14 cellular contexts compared by ENCODE assay signal in the genomic region with DNA sequence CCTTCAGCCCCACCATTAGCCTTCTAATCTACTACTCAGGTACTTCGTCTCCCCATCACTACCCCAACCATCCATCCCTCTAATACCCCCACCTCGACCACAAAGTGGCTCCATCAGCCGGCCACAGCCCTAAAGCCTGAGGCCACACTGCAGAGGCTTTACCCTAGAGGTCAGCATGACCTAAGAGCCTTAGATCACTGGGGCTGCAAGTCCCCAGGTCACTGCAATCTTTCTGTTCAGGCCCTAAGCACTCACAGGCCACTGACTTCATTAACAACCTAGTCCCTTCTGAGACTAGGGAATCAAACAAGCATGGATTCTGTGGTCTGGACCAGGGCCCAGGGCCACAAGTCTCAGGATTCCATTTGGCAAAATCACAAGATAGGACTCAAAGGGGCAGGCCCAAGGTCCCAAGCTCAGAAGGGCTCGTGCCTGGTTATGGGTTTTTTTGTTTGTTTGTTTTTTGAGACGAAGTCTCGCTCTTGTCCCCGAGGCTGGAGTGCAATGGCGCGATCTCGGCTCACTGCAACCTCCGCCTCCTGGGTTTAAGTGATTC. TPM values are rescaled to one million over a fixed set of nuclear protein-coding genes. Genes with fewer than 3 reads are reported as not detected.
A peak's percentile ranks its signal among the peaks of the same experiment; 100 is the strongest.
DNase-seq lines count a peak whose midpoint lies in the region; ATAC-seq and TF ChIP-seq lines count a peak whose summit lies in the region.
"Had no signal": no experiment of that assay in that cellular context is flagged by ENCODE, and none has a peak within 500 bp of the region (broad histone marks: within the 10 kb centered on the region; RNA-seq: fewer than 3 reads in every experiment).

No MANE protein-coding gene starts in this region.

- peaks cover 3% of the 10 kb centered on the region for H3K9me3 Mint-ChIP-seq in Caco-2 (ENCODE audit: unreplicated experiment)
- H3K9me3 Mint-ChIP-seq in activated T-helper 1 cell treated with anti-CD3 and anti-CD28 coated beads, Interleukin-12 subunit alpha, Interleukin-12 subunit beta, Interleukin-2, Interleukin-4 antibody, amounts not matched to agents 30 ng/mL and 10 ng/mL and 1 ng/mL, durations not matched to agents 14 hours and 24 hours and 36 hours, result no peaks in the 10 kb centered on the region

- POLR2A ChIA-PET in Caco-2 (lab: Charles Lee), result no interaction called here

- peak overlapping the region; percentile 55 for H3K4me3 Mint-ChIP-seq in T-helper 17 cell
- no peak overlapping the region for H3K4me3 Mint-ChIP-seq in Caco-2 (ENCODE audit: unreplicated experiment)
- no peak overlapping the region for H3K4me3 Mint-ChIP-seq in activated T-helper 1 cell treated with anti-CD3 and anti-CD28 coated beads, Interleukin-12 subunit alpha, Interleukin-12 subunit beta, Interleukin-2, Interleukin-4 antibody, amounts not matched to agents 30 ng/mL and 10 ng/mL and 1 ng/mL, durations not matched to agents 14 hours and 24 hours and 36 hours
- H3K4me3 Mint-ChIP-seq: B cell had no signal

- intact Hi-C loops in Caco-2 (cut with micrococcal nuclease; ENCODE audit: unreplicated experiment), result no loop called here
- intact Hi-C loops in activated T-helper 1 cell treated with anti-CD3 and anti-CD28 coated beads, Interleukin-12 subunit alpha, Interleukin-12 subunit beta, Interleukin-2, Interleukin-4 antibody, amounts not matched to agents 30 ng/mL and 10 ng/mL and 1 ng/mL, durations not matched to agents 14 hours and 24 hours and 36 hours (cut with micrococcal nuclease), result no loop called here

- CTCF ChIA-PET in Caco-2 (lab: Charles Lee), result no interaction called here

- no peak for ATAC-seq in T-helper 17 cell
- ATAC-seq in HG03520 (IDR thresholded peaks at IDR 0.05; ENCODE audit: unreplicated experiment), result no peak
- ATAC-seq in HG03571 (IDR thresholded peaks at IDR 0.05; ENCODE audit: unreplicated experiment), result no peak

- peak; percentile 72 for DNase-seq in A172 (ENCODE audit: low spot score)
- no peak for DNase-seq in GM10266 (ENCODE audit: extremely low spot score)
- no peak for DNase-seq in T-helper 17 cell
- DNase-seq in iris pigment epithelial cell (ENCODE audit: low read depth), result peak; percentile 86
- no peak for DNase-seq in Caco-2
- DNase-seq in activated T-helper 1 cell treated with anti-CD3 and anti-CD28 coated beads, Interleukin-12 subunit alpha, Interleukin-12 subunit beta, Interleukin-2, Interleukin-4 antibody, amounts not matched to agents 30 ng/mL and 10 ng/mL and 1 ng/mL, durations not matched to agents 14 hours and 24 hours and 36 hours (ENCODE audit: low spot score), result no peak
- DNase-seq: activated CD4-positive, alpha-beta T cell treated with anti-CD3 and anti-CD28 coated beads for 4 hours; activated naive CD4-positive, alpha-beta T cell treated with anti-CD3 and anti-CD28 coated beads, Interleukin-2, amount 50 U/mL, for 16 hours; NCI-H2171 treated with DMSO at 0.1 percent for 48 hours; SHP77 treated with DMSO at 0.1 percent for 48 hours had no signal

- H3K4me1 Mint-ChIP-seq in T-helper 17 cell (peaks cover 19% of the 10 kb centered on the region), Caco-2 (ENCODE audit: low read depth, unreplicated experiment) (peaks cover 12% of the 10 kb centered on the region)
- peaks cover 6% of the 10 kb centered on the region for H3K4me1 Mint-ChIP-seq in activated T-helper 1 cell treated with anti-CD3 and anti-CD28 coated beads, Interleukin-12 subunit alpha, Interleukin-12 subunit beta, Interleukin-2, Interleukin-4 antibody, amounts not matched to agents 30 ng/mL and 10 ng/mL and 1 ng/mL, durations not matched to agents 14 hours and 24 hours and 36 hours (ENCODE audit: low read depth)
- H3K4me1 Mint-ChIP-seq: B cell had no signal

- H3K27me3 ChIP-seq in Caco-2 (replicated peaks; ENCODE audit: control insufficient read depth, insufficient read depth, low read length), result no peaks in the 10 kb centered on the region
- H3K27me3 ChIP-seq: suprapubic skin had no signal

- peak overlapping the region; percentile 96 for H3K27ac Mint-ChIP-seq in T-helper 17 cell
- H3K27ac Mint-ChIP-seq in Caco-2 (ENCODE audit: unreplicated experiment), result no peak overlapping the region
- no peak overlapping the region for H3K27ac Mint-ChIP-seq in activated T-helper 1 cell treated with anti-CD3 and anti-CD28 coated beads, Interleukin-12 subunit alpha, Interleukin-12 subunit beta, Interleukin-2, Interleukin-4 antibody, amounts not matched to agents 30 ng/mL and 10 ng/mL and 1 ng/mL, durations not matched to agents 14 hours and 24 hours and 36 hours
- H3K27ac Mint-ChIP-seq: B cell had no signal

- TF ChIP-seq CTCF in GM10266 (IDR thresholded peaks at IDR 0.05; ENCODE audit: control insufficient read depth, insufficient read depth, low read depth, missing control alignments) (peak; percentile 3), Caco-2 (IDR thresholded peaks at IDR 0.05; ENCODE audit: insufficient read depth in 1 of 2, low read depth in 1 of 2, low read length in 1 of 2, severe bottlenecking in 1 of 2, unreplicated experiment in 1 of 2) (no peak)

- no peaks in the 10 kb centered on the region for H3K36me3 Mint-ChIP-seq in T-helper 17 cell (ENCODE audit: low read depth)
- H3K36me3 Mint-ChIP-seq in Caco-2 (ENCODE audit: insufficient read depth, unreplicated experiment), result no peaks in the 10 kb centered on the region
- no peaks in the 10 kb centered on the region for H3K36me3 Mint-ChIP-seq in activated T-helper 1 cell treated with anti-CD3 and anti-CD28 coated beads, Interleukin-12 subunit alpha, Interleukin-12 subunit beta, Interleukin-2, Interleukin-4 antibody, amounts not matched to agents 30 ng/mL and 10 ng/mL and 1 ng/mL, durations not matched to agents 14 hours and 24 hours and 36 hours (ENCODE audit: low read depth)

- H3K9me3 ChIP-seq in T-helper 17 cell (ENCODE audit: control insufficient read depth, low read length, poor library complexity, severe bottlenecking) (no peaks in the 10 kb centered on the region), Caco-2 (peaks cover 4% of the 10 kb centered on the region)
- H3K9me3 ChIP-seq: suprapubic skin had no signal

- H3K36me3 ChIP-seq in Caco-2 (ENCODE audit: control insufficient read depth, insufficient read depth, low read length), result no peaks in the 10 kb centered on the region
- H3K36me3 ChIP-seq: suprapubic skin had no signal

- BruUV-seq in Caco-2 (replicated peaks; lab: Mats Ljungman, UMichigan), result no TSS peak

- no peaks in the 10 kb centered on the region for H3K27me3 Mint-ChIP-seq in T-helper 17 cell
- no peaks in the 10 kb centered on the region for H3K27me3 Mint-ChIP-seq in Caco-2 (ENCODE audit: insufficient read depth, unreplicated experiment)
- H3K27me3 Mint-ChIP-seq in activated T-helper 1 cell treated with anti-CD3 and anti-CD28 coated beads, Interleukin-12 subunit alpha, Interleukin-12 subunit beta, Interleukin-2, Interleukin-4 antibody, amounts not matched to agents 30 ng/mL and 10 ng/mL and 1 ng/mL, durations not matched to agents 14 hours and 24 hours and 36 hours (ENCODE audit: insufficient read depth), result peaks cover 12% of the 10 kb centered on the region

- H3K4me3 ChIP-seq in Caco-2 (ENCODE audit: low read depth, low read length), result no peak overlapping the region
- H3K4me3 ChIP-seq: suprapubic skin had no signal

- peaks cover 5% of the 10 kb centered on the region; the same call in 1 of the 2 replicates for H3K4me1 ChIP-seq in Caco-2
- H3K4me1 ChIP-seq: suprapubic skin had no signal

RNA-seq across cellular contexts. Expression of gene PKDCC, which starts 37.0 kb away (rescaled TPM):
- total RNA-seq in A172 (2014; rRNA removed; shearing (Covaris generic)), result 4.8 and 6.4 TPM in 2 replicates
- total RNA-seq in T-helper 17 cell, result 1 to 10 TPM in 1 of 2 donors, under 1 TPM in 1; 0.87 to 1.2 TPM
- total RNA-seq in Caco-2 (2022), result 322 and 339 TPM in 2 replicates
- not detected in 2 replicates for total RNA-seq in activated T-helper 1 cell treated with anti-CD3 and anti-CD28 coated beads, Interleukin-12 subunit alpha, Interleukin-12 subunit beta, Interleukin-2, Interleukin-4 antibody, amounts not matched to agents 30 ng/mL and 10 ng/mL and 1 ng/mL, durations not matched to agents 14 hours and 24 hours and 36 hours

Comparison
In these comparisons a context has a peak if more than half of its experiments do, and no peak if none do; other contexts are left out.
1. DNase-seq: peak in A172 (single experiment) and iris pigment epithelial cell (single experiment); none in GM10266 (single experiment), T-helper 17 cell (0 of 3), Caco-2 (0 of 2) and activated T-helper 1 cell treated with anti-CD3 and anti-CD28 coated beads, Interleukin-12 subunit alpha, Interleukin-12 subunit beta, Interleukin-2, Interleukin-4 antibody, amounts not matched to agents 30 ng/mL and 10 ng/mL and 1 ng/mL, durations not matched to agents 14 hours and 24 hours and 36 hours (single experiment).
2. RNA of gene PKDCC, which starts 37.0 kb away (total RNA-seq): 322 to 339 TPM in Caco-2; 4.8 to 6.4 TPM in A172, 0.87 to 1.2 TPM in T-helper 17 cell and not detected in activated T-helper 1 cell treated with anti-CD3 and anti-CD28 coated beads, Interleukin-12 subunit alpha, Interleukin-12 subunit beta, Interleukin-2, Interleukin-4 antibody, amounts not matched to agents 30 ng/mL and 10 ng/mL and 1 ng/mL, durations not matched to agents 14 hours and 24 hours and 36 hours; every median in the first group is over 10 times any median in the second.